11 cellular contexts compared by ENCODE assay signal in the genomic region with DNA sequence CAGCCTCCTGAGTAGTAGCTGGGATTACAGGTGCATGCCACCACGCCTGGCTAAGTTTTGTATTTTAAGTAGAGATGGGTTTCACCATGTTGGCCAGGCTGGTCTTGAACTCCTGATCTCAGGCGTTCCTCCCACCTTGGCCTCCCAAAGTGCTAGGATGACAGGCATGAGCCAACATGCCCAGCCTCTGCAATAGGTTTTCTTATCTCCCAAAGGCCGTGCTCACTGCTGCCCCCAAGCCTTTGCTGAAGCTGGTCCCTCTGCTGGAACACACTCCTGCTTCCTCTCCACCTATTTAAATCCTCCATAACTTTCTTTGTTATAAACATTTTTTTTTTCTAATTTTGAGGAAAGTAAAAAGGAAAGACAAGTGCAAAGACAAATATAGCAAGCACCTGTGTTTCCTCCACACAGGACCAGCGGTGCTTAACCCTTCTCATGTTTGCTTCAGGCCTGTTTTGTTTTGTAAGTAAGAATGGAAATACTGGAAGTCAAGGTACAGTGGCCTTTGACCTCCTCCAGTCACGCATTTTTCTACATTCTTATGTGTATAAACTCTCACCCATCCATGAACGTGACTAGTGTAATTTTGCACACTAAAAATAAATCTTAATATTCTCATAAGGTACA. TPM values are rescaled to one million over a fixed set of nuclear protein-coding genes. Genes with fewer than 3 reads are reported as not detected.
A peak's percentile ranks its signal among the peaks of the same experiment; 100 is the strongest.
DNase-seq lines count a peak whose midpoint lies in the region; ATAC-seq and TF ChIP-seq lines count a peak whose summit lies in the region.
"Had no signal": no experiment of that assay in that cellular context is flagged by ENCODE, and none has a peak within 500 bp of the region (broad histone marks: within the 10 kb centered on the region; RNA-seq: fewer than 3 reads in every experiment).

No MANE protein-coding gene starts in this region.

- no peak overlapping the region for H3K27ac ChIP-seq in mammary epithelial cell (ENCODE audit: insufficient read depth, low read depth, low read length)
- H3K27ac ChIP-seq: spleen, tibial nerve had no signal

- H3K4me2 ChIP-seq in mammary epithelial cell (ENCODE audit: insufficient read depth, low read depth, low read length): no peak overlapping the region

- intact Hi-C loops in left cardiac atrium (cut with DNase I) (no loop called here), cardiac septum (cut with DNase I) (no loop called here), mammary epithelial cell (cut with micrococcal nuclease) (no loop called here)

- H3K9me3 Mint-ChIP-seq in activated T-cell treated with anti-CD3 and anti-CD28 coated beads, Interleukin-2, amount 50 U/mL, for 4 hours: no peaks in the 10 kb centered on the region
- H3K9me3 Mint-ChIP-seq: activated naive CD8-positive, alpha-beta T cell treated with anti-CD3 and anti-CD28 coated beads, Interleukin-2, amount 10 ng/mL, durations not matched to agents 7 days and 5 days had no signal

- H3K9me3 ChIP-seq in mammary epithelial cell (replicated peaks; ENCODE audit: insufficient read depth, low read length): no peaks in the 10 kb centered on the region
- H3K9me3 ChIP-seq: spleen, tibial nerve had no signal

- H2AFZ ChIP-seq in mammary epithelial cell (ENCODE audit: low read depth, low read length): no peak overlapping the region

- 61% methylated on average over 6 of the region's 6 CpGs for WGBS in mammary epithelial cell (ENCODE audit: low coverage, missing lambda C conversion rate)

- no TSS peak for BruUV-seq in mammary epithelial cell (replicated peaks; lab: Mats Ljungman, UMichigan)

- in situ Hi-C loops in mammary epithelial cell (cut with MboI; ENCODE audit: low sequenced_read_pairs in 2 of 2): no loop called here

- no peak overlapping the region for H3K9ac ChIP-seq in mammary epithelial cell (ENCODE audit: insufficient read depth, low read length)

- no peaks in the 10 kb centered on the region for H3K79me2 ChIP-seq in mammary epithelial cell (ENCODE audit: insufficient read depth, low read length)

- peaks cover 26% of the 10 kb centered on the region for H3K27me3 Mint-ChIP-seq in activated T-cell treated with anti-CD3 and anti-CD28 coated beads, Interleukin-2, amount 50 U/mL, for 4 hours (ENCODE audit: low read depth)
- H3K27me3 Mint-ChIP-seq: activated naive CD8-positive, alpha-beta T cell treated with anti-CD3 and anti-CD28 coated beads, Interleukin-2, amount 10 ng/mL, durations not matched to agents 7 days and 5 days had no signal

- DNase-seq in left cardiac atrium: peak; percentile 12
- no peak for DNase-seq in cardiac septum (ENCODE audit: low spot score)
- DNase-seq in NCI-H1436 treated with DMSO at 0.1 percent for 48 hours (lab: John Stamatoyannopoulos, UW): peak; percentile 26
- peak; percentile 37 for DNase-seq in mammary epithelial cell
- peak; percentile 11 for DNase-seq in superior temporal gyrus (ENCODE audit: extremely low spot score)
- no peak for DNase-seq in activated T-cell treated with anti-CD3 and anti-CD28 coated beads, Interleukin-2, amount 50 U/mL, for 4 hours
- DNase-seq in NCI-H1048 (lab: John Stamatoyannopoulos, UW): no peak
- DNase-seq: activated naive CD8-positive, alpha-beta T cell treated with anti-CD3 and anti-CD28 coated beads, Interleukin-2, amount 10 ng/mL, durations not matched to agents 7 days and 5 days; spleen had no signal

- H3K4me1 ChIP-seq in mammary epithelial cell (ENCODE audit: insufficient read depth, low read length): no peaks in the 10 kb centered on the region
- H3K4me1 ChIP-seq: spleen, tibial nerve had no signal

- no peak overlapping the region for H3K4me3 ChIP-seq in mammary epithelial cell (replicated peaks in 1 of 3; ENCODE audit: insufficient read depth in 1 of 3, low read depth in 2 of 3, low read length in 3 of 3)
- H3K4me3 ChIP-seq: spleen, tibial nerve had no signal

- TF ChIP-seq CTCF in mammary epithelial cell (conservative IDR thresholded peaks at IDR 0.05 in 1 of 2, IDR thresholded peaks at IDR 0.05 in 1 of 2; ENCODE audit: extremely low read depth in 1 of 2, insufficient read depth in 1 of 2, low read depth in 1 of 2, low read length in 2 of 2): peak in 1 of 2 donors; percentile 42

- H4K20me1 ChIP-seq in mammary epithelial cell (ENCODE audit: insufficient read depth, low read length): no peaks in the 10 kb centered on the region

- CTCF ChIA-PET in mammary epithelial cell (lab: Charles Lee; ENCODE audit: low non-redundant PET): interaction anchor here (0.6 kb wide), 2 partner anchors 31 to 185 kb away, joined by 3 to 9 read pairs; no protein-coding TSS in a partner anchor

- H3K36me3 ChIP-seq in mammary epithelial cell (ENCODE audit: insufficient read depth, low read length): no peaks in the 10 kb centered on the region
- H3K36me3 ChIP-seq: spleen, tibial nerve had no signal

- H3K36me3 Mint-ChIP-seq in activated T-cell treated with anti-CD3 and anti-CD28 coated beads, Interleukin-2, amount 50 U/mL, for 4 hours (ENCODE audit: insufficient read depth): no peaks in the 10 kb centered on the region
- H3K36me3 Mint-ChIP-seq: activated naive CD8-positive, alpha-beta T cell treated with anti-CD3 and anti-CD28 coated beads, Interleukin-2, amount 10 ng/mL, durations not matched to agents 7 days and 5 days had no signal

- dilution Hi-C loops in mammary epithelial cell (cut with HindIII; ENCODE audit: low sequenced_read_pairs): no loop called here

- H3K27me3 ChIP-seq in mammary epithelial cell (ENCODE audit: insufficient read depth, low read length): no peaks in the 10 kb centered on the region

- H3K4me1 Mint-ChIP-seq in activated T-cell treated with anti-CD3 and anti-CD28 coated beads, Interleukin-2, amount 50 U/mL, for 4 hours (ENCODE audit: low read depth): no peaks in the 10 kb centered on the region
- H3K4me1 Mint-ChIP-seq: activated naive CD8-positive, alpha-beta T cell treated with anti-CD3 and anti-CD28 coated beads, Interleukin-2, amount 10 ng/mL, durations not matched to agents 7 days and 5 days had no signal

- ATAC-seq in left cardiac atrium: no peak
- no peak for ATAC-seq in HG03520 (IDR thresholded peaks at IDR 0.05; ENCODE audit: unreplicated experiment)
- ATAC-seq in activated T-cell treated with anti-CD3 and anti-CD28 coated beads, Interleukin-2, amount 50 U/mL, for 4 hours: no peak

- no peak overlapping the region for H3K4me3 Mint-ChIP-seq in activated T-cell treated with anti-CD3 and anti-CD28 coated beads, Interleukin-2, amount 50 U/mL, for 4 hours
- H3K4me3 Mint-ChIP-seq: activated naive CD8-positive, alpha-beta T cell treated with anti-CD3 and anti-CD28 coated beads, Interleukin-2, amount 10 ng/mL, durations not matched to agents 7 days and 5 days had no signal

RNA-seq across cellular contexts. Expression of a gene that starts 14.5 kb away (rescaled TPM):
- 1 to 10 TPM; 3.4 to 6.7 TPM for total RNA-seq in left cardiac atrium
- 3.6 TPM for total RNA-seq in cardiac septum
- 1 to 10 TPM; 2.3 to 7.3 TPM for total RNA-seq in mammary epithelial cell
- 4.6 TPM for polyA plus RNA-seq in mammary epithelial cell
- polyA minus RNA-seq in mammary epithelial cell: 1.1 TPM
- 1 to 10 TPM; 3.2 to 4.0 (median 3.9) TPM for total RNA-seq in activated T-cell treated with anti-CD3 and anti-CD28 coated beads, Interleukin-2, amount 50 U/mL, for 4 hours

RNA-seq across cellular contexts. Expression of a gene that starts 45.3 kb away (rescaled TPM):
- total RNA-seq in left cardiac atrium (10 to 100 TPM; 43.2 to 53.7 TPM), cardiac septum (37.1 TPM), mammary epithelial cell (100 to 1,000 TPM in 1 of 2 donors, 10 to 100 TPM in 1; 57.7 to 105 TPM)
- 172 TPM for polyA plus RNA-seq in mammary epithelial cell
- polyA minus RNA-seq in mammary epithelial cell: 70.4 TPM
- total RNA-seq in activated T-cell treated with anti-CD3 and anti-CD28 coated beads, Interleukin-2, amount 50 U/mL, for 4 hours: 100 to 1,000 TPM; 129 to 150 (median 134) TPM

Comparison
In these comparisons a context has a peak if more than half of its experiments do, and no peak if none do; other contexts are left out.
1. DNase-seq: peak in left cardiac atrium (single experiment), NCI-H1436 treated with DMSO at 0.1 percent for 48 hours (single experiment), mammary epithelial cell (single experiment) and superior temporal gyrus (single experiment); none in cardiac septum (single experiment), activated T-cell treated with anti-CD3 and anti-CD28 coated beads, Interleukin-2, amount 50 U/mL, for 4 hours (single experiment) and NCI-H1048 (single experiment).